ENCODE assay signal across 24 cellular contexts in genomic region chr2:18238231-18238630, GRCh38.
"Had no signal": no experiment of that assay in that cellular context is flagged by ENCODE, and none has a peak within 500 bp of the region (broad histone marks: within the 10 kb centered on the region; RNA-seq: fewer than 3 reads in every experiment).

No MANE protein-coding gene starts in this region.

- H3K27ac ChIP-seq: colonic mucosa, esophagus squamous epithelium, gastrocnemius medialis, lower lobe of right lung, neutrophil, pancreas, right atrium auricular region, sigmoid colon, skin epidermis, spleen, testis, tibial artery, upper lobe of left lung had no signal

- H3K36me3 ChIP-seq: colonic mucosa, esophagus squamous epithelium, gastrocnemius medialis, lower lobe of right lung, neutrophil, pancreas, right atrium auricular region, sigmoid colon, spleen, tibial artery, upper lobe of left lung had no signal

- H3K27me3 ChIP-seq: colonic mucosa, gastrocnemius medialis, neutrophil, right atrium auricular region, sigmoid colon, spleen, testis, tibial artery, upper lobe of left lung had no signal

- DNase-seq: colonic mucosa; effector memory CD8-positive, alpha-beta T cell; erythroblast; esophagus squamous epithelium; foreskin fibroblast; gastrocnemius medialis; head of caudate nucleus; left ventricle myocardium superior; lower lobe of right lung; mucosa of descending colon; natural killer cell; pancreas; sigmoid colon; spleen; stimulated activated CD4-positive, alpha-beta T cell treated with anti-CD3 and anti-CD28 coated beads, Interleukin-4, amount 100 ng/mL, for 4 hours; stimulated activated naive CD8-positive, alpha-beta T cell treated with anti-CD3 and anti-CD28 coated beads, Interleukin-15, Interleukin-2, amounts not matched to agents 100 U/mL and 50 U/mL, for 24 hours; substantia nigra; testis; tibial artery; upper lobe of left lung had no signal

- H3K9me3 ChIP-seq: colonic mucosa, esophagus squamous epithelium, gastrocnemius medialis, lower lobe of right lung, mucosa of descending colon, neutrophil, pancreas, right atrium auricular region, sigmoid colon, spleen, testis, tibial artery, upper lobe of left lung had no signal

- H3K4me3 ChIP-seq: colonic mucosa, esophagus squamous epithelium, gastrocnemius medialis, lower lobe of right lung, mucosa of descending colon, pancreas, right atrium auricular region, sigmoid colon, skin epidermis, spleen, testis, tibial artery, upper lobe of left lung had no signal

- ATAC-seq: effector memory CD8-positive, alpha-beta T cell; gastrocnemius medialis; left ventricle myocardium superior; lower lobe of right lung; mucosa of descending colon; natural killer cell; pancreas; stimulated activated memory B cell treated with anti-CD40 and anti-IgM and Interleukin-4, amounts not matched to agents 10 μg/mL and 1 μg/mL and 100 μg/mL, for 72 hours; stimulated activated naive CD8-positive, alpha-beta T cell treated with anti-CD3 and anti-CD28 coated beads, Interleukin-15, Interleukin-2, amounts not matched to agents 100 U/mL and 50 U/mL, for 24 hours had no signal

- H3K4me1 ChIP-seq: colonic mucosa, esophagus squamous epithelium, gastrocnemius medialis, lower lobe of right lung, pancreas, right atrium auricular region, sigmoid colon, spleen, testis, tibial artery had no signal
